Comparison of ENCODE assay signal across 17 cellular contexts in genomic region chr2:10762651-10763460, GRCh38. TPM values are rescaled to one million over a fixed set of nuclear protein-coding genes. Genes with fewer than 3 reads are reported as not detected.
DNase-seq lines count a peak whose midpoint lies in the region; ATAC-seq and TF ChIP-seq lines count a peak whose summit lies in the region.
"Had no signal": no experiment of that assay in that cellular context is flagged by ENCODE, and none has a peak within 500 bp of the region (broad histone marks: within the 10 kb centered on the region; RNA-seq: fewer than 3 reads in every experiment).

No MANE protein-coding gene starts in this region.

- H3K27ac ChIP-seq in SJCRH30 = no peak overlapping the region
- H3K27ac ChIP-seq in foreskin keratinocyte = no peak overlapping the region
- H3K27ac ChIP-seq in neuronal stem cell (replicated peaks; ENCODE audit: low read length) = no peak overlapping the region
- H3K27ac ChIP-seq: SJSA1, WERI-Rb-1 had no signal

- DNase-seq in EL = peak; percentile 38
- DNase-seq in SJCRH30 = peak; percentile 44 to 53
- no peak for DNase-seq in foreskin keratinocyte
- no peak for DNase-seq in neuronal stem cell (ENCODE audit: low spot score)
- DNase-seq in NCI-H748 (lab: John Stamatoyannopoulos, UW; ENCODE audit: unreplicated experiment) = no peak
- no peak for DNase-seq in head of caudate nucleus
- no peak for DNase-seq in glomerular visceral epithelial cell (ENCODE audit: extremely low spot score)
- DNase-seq: activated naive CD8-positive, alpha-beta T cell treated with anti-CD3 and anti-CD28 coated beads, Interleukin-2, amount 10 ng/mL, durations not matched to agents 7 days and 5 days; cortex of kidney; KG1; NCI-H1694 treated with DMSO at 0.1 percent for 48 hours; nephron progenitor cell; small intestine; substantia nigra; WERI-Rb-1 had no signal

- no peak overlapping the region for H3K9ac ChIP-seq in neuronal stem cell (ENCODE audit: low read depth, low read length, poor library complexity)

- peak overlapping the region; percentile 17 for H2AK5ac ChIP-seq in neuronal stem cell (ENCODE audit: low read depth, low read length)

- H3K9me3 ChIP-seq in SJCRH30 (replicated peaks) (no peaks in the 10 kb centered on the region), neuronal stem cell (replicated peaks in 1 of 2; ENCODE audit: control insufficient read depth in 2 of 2, insufficient read depth in 1 of 2, low read depth in 1 of 2, low read length in 2 of 2) (peaks cover 0 to 2% of the 10 kb centered on the region in 2 donors)
- H3K9me3 ChIP-seq: SJSA1 had no signal

- peaks cover 4% of the 10 kb centered on the region; the same call in 1 of the 2 replicates for H3K27me3 ChIP-seq in SJCRH30
- H3K27me3 ChIP-seq in foreskin keratinocyte = no peaks in the 10 kb centered on the region
- H3K27me3 ChIP-seq in neuronal stem cell (ENCODE audit: control insufficient read depth in 3 of 3, insufficient read depth in 3 of 3, low read depth in 1 of 3, low read length in 3 of 3) = peaks cover 0 to 8% (median 0%) of the 10 kb centered on the region in 3 experiments
- H3K27me3 ChIP-seq: SJSA1 had no signal

- H2BK5ac ChIP-seq in neuronal stem cell (ENCODE audit: low read length) = peak overlapping the region; percentile 88

- H3K14ac ChIP-seq in neuronal stem cell (ENCODE audit: low read length) = no peak overlapping the region

- peak overlapping the region; percentile 48 for H3K23ac ChIP-seq in neuronal stem cell (ENCODE audit: low read depth, low read length, poor library complexity)

- H3K4me1 ChIP-seq in SJCRH30 (no peaks in the 10 kb centered on the region), foreskin keratinocyte (no peaks in the 10 kb centered on the region), neuronal stem cell (ENCODE audit: control insufficient read depth in 2 of 2, insufficient read depth in 1 of 2, low read depth in 1 of 2, low read length in 2 of 2) (peaks cover 12 to 14% of the 10 kb centered on the region in 2 donors)
- H3K4me1 ChIP-seq: SJSA1 had no signal

- TF ChIP-seq CTCF in foreskin keratinocyte (conservative IDR thresholded peaks at IDR 0.05) = no peak

- H3K36me3 ChIP-seq in SJCRH30 (no peaks in the 10 kb centered on the region), neuronal stem cell (replicated peaks in 1 of 2; ENCODE audit: control insufficient read depth in 2 of 2, insufficient read depth in 2 of 2, low read length in 2 of 2) (no peaks in the 10 kb centered on the region)
- H3K36me3 ChIP-seq: SJSA1, WERI-Rb-1 had no signal

- intact Hi-C loops in head of caudate nucleus (cut with DNase I) = no loop called here

- no peak overlapping the region for H4K91ac ChIP-seq in neuronal stem cell (ENCODE audit: low read depth, low read length, poor library complexity)

- peak overlapping the region; percentile 30 for H2BK12ac ChIP-seq in neuronal stem cell (ENCODE audit: low read length)

- peak overlapping the region; percentile 72 for H4K8ac ChIP-seq in neuronal stem cell (ENCODE audit: low read depth, low read length)

- H2AFZ ChIP-seq in neuronal stem cell (ENCODE audit: low read length) = peak overlapping the region; percentile 85

- ATAC-seq in foreskin keratinocyte = peak; percentile 32
- no peak for ATAC-seq in HG03045 (IDR thresholded peaks at IDR 0.05; ENCODE audit: unreplicated experiment)

- H3K4me3 ChIP-seq in SJCRH30 (peak overlapping the region; percentile 27), neuronal stem cell (ENCODE audit: low read length in 2 of 2) (no peak overlapping the region)
- H3K4me3 ChIP-seq: SJSA1 had no signal

- H3K4me2 ChIP-seq in neuronal stem cell (ENCODE audit: insufficient read depth, low read length, poor library complexity, severe bottlenecking) = no peak overlapping the region

- no peak overlapping the region for H2BK120ac ChIP-seq in neuronal stem cell (ENCODE audit: low read depth, low read length)

- WGBS in neuronal stem cell (ENCODE audit: extremely low coverage in 2 of 2, insufficient read length in 2 of 2, insufficient replicate concordance in 1 of 2), 2 donors = no CpG with 5 or more reads among the region's 25 CpGs

- peak overlapping the region; percentile 94 for H2BK15ac ChIP-seq in neuronal stem cell (ENCODE audit: low read length)

- H3K18ac ChIP-seq in neuronal stem cell (ENCODE audit: low read length) = peak overlapping the region; percentile 80

- H3K4ac ChIP-seq in neuronal stem cell (ENCODE audit: low read length) = no peak overlapping the region

- no peaks in the 10 kb centered on the region for H3K79me1 ChIP-seq in neuronal stem cell (ENCODE audit: low read depth, low read length)

RNA-seq across cellular contexts. Expression of gene ATP6V1C2, which starts 41.4 kb away (rescaled TPM):
- 0.23 and 0.40 TPM in 2 replicates for total RNA-seq in SJCRH30 (2014; rRNA removed; shearing (Covaris generic))
- 0.07 TPM in 2 replicates for total RNA-seq in foreskin keratinocyte
- polyA plus RNA-seq in foreskin keratinocyte = 0.13 and 0.16 TPM in 2 replicates
- polyA plus RNA-seq in neuronal stem cell (2013, experiment 1 of 2) = 0.15 TPM
- 0.21 TPM for polyA plus RNA-seq in neuronal stem cell (2013, experiment 2 of 2)
- total RNA-seq: activated naive CD8-positive, alpha-beta T cell treated with anti-CD3 and anti-CD28 coated beads, Interleukin-2, amount 10 ng/mL, durations not matched to agents 7 days and 5 days had no signal

RNA-seq across cellular contexts. Expression of gene PDIA6, which starts 49.7 kb away (rescaled TPM):
- total RNA-seq in SJCRH30 (2014; rRNA removed; shearing (Covaris generic)) = 269 and 274 TPM in 2 replicates
- total RNA-seq in foreskin keratinocyte = 347 and 395 TPM in 2 replicates
- 299 and 317 TPM in 2 replicates for polyA plus RNA-seq in foreskin keratinocyte
- 174 TPM for polyA plus RNA-seq in neuronal stem cell (2013, experiment 1 of 2)
- 169 TPM for polyA plus RNA-seq in neuronal stem cell (2013, experiment 2 of 2)

Comparison
In these comparisons a context has a peak if more than half of its experiments do, and no peak if none do; other contexts are left out.
1. DNase-seq: peak in EL (single experiment) and SJCRH30 (2 of 2); none in foreskin keratinocyte (0 of 2), neuronal stem cell (single experiment), NCI-H748 (single experiment), head of caudate nucleus (0 of 42) and glomerular visceral epithelial cell (single experiment).